ENCODE assay signal across 23 cellular contexts in the genomic region with DNA sequence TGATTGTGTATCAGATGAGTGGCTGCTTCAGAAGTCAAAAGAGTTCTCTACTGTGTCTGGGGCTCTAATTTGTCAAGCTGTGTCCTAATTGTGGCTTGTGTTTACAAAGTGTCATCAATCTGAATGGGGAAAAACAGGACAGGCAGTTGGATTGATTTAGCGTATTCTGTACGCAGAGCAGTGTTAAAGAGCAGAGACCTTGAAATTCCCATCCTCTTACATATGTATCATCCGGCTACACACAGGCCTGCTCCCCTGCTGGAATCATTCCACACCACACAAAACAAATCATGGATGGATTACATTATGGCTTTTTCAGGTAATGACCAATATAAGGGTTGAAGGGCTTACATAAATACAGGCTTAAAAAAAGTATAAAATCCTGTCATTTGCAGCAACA.
DNase-seq lines count a peak whose midpoint lies in the region; ATAC-seq, FAIRE-seq and TF ChIP-seq lines count a peak whose summit lies in the region.
"Had no signal": no experiment of that assay in that cellular context is flagged by ENCODE, and none has a peak within 500 bp of the region (broad histone marks: within the 10 kb centered on the region; RNA-seq: fewer than 3 reads in every experiment).

No MANE protein-coding gene starts in this region.

- peak overlapping the region; percentile 53 for H3K4me2 ChIP-seq in IMR-90 (ENCODE audit: low read depth, low read length)
- no peak overlapping the region for H3K4me2 ChIP-seq in H1 (ENCODE audit: insufficient read depth in 1 of 2, low read depth in 2 of 2, low read length in 2 of 2)

- H3K36me3 ChIP-seq in IMR-90 (ENCODE audit: control insufficient read depth, insufficient read depth, low read length): no peaks in the 10 kb centered on the region
- H3K36me3 ChIP-seq in H1 (ENCODE audit: control insufficient read depth in 2 of 4, insufficient read depth in 4 of 4, low read length in 3 of 4): no peaks in the 10 kb centered on the region
- H3K36me3 ChIP-seq: suprapubic skin had no signal

- TF ChIP-seq POLR2A in IMR-90 (IDR thresholded peaks at IDR 0.05; ENCODE audit: low read depth, low read length): no peak
- no peak for TF ChIP-seq POLR2A in H1 (IDR thresholded peaks at IDR 0.05; ENCODE audit: control extremely low read depth in 1 of 2, low read depth in 2 of 2, low read length in 2 of 2)

- POLR2A ChIA-PET in IMR-90 (lab: Charles Lee; ENCODE audit: unreplicated experiment): no interaction called here
- POLR2A ChIA-PET in H1 (lab: Charles Lee; ENCODE audit: partially characterized antibody): no interaction called here

- FAIRE-seq in H1 (lab: Jason Lieb, UNC): no peak

- ATAC-seq in IMR-90 (ENCODE audit: low read depth) (peak; percentile 50), HG02798 (IDR thresholded peaks at IDR 0.05; ENCODE audit: poor library complexity, unreplicated experiment) (no peak)
- ATAC-seq: activated T-cell treated with anti-CD3 and anti-CD28 coated beads, Interleukin-2, amount 50 U/mL, for 4 hours; body of pancreas; esophagus mucosa had no signal

- no peaks in the 10 kb centered on the region for H3K27me3 Mint-ChIP-seq in nephron progenitor cell (ENCODE audit: low read depth, poor library complexity)
- H3K27me3 Mint-ChIP-seq: activated B cell treated with CpG ODN at 0.5 μM for 24 hours; activated CD4-positive, alpha-beta memory T cell treated with anti-CD3 and anti-CD28 coated beads, Interleukin-2, amount 10 ng/mL, durations not matched to agents 7 days and 5 days had no signal

- H3K27ac ChIP-seq in IMR-90 (ENCODE audit: insufficient read depth, low read length): no peak overlapping the region
- H3K27ac ChIP-seq in H1 (ENCODE audit: low read depth, low read length): no peak overlapping the region
- H3K27ac ChIP-seq: body of pancreas, suprapubic skin had no signal

- TF ChIP-seq RAD21 in IMR-90 (IDR thresholded peaks at IDR 0.05; ENCODE audit: low read length) (no peak), H1 (IDR thresholded peaks at IDR 0.05 in 1 of 2, conservative IDR thresholded peaks at IDR 0.05 in 1 of 2; ENCODE audit: low read depth in 2 of 2, low read length in 2 of 2) (no peak)

- H3K27me3 ChIP-seq in IMR-90 (ENCODE audit: control insufficient read depth, insufficient read depth, low read length) (no peaks in the 10 kb centered on the region), H1 (replicated peaks in 1 of 4; ENCODE audit: control insufficient read depth in 3 of 4, extremely low read depth in 1 of 4, insufficient read depth in 3 of 4, low read length in 3 of 4) (no peaks in the 10 kb centered on the region)
- H3K27me3 ChIP-seq: body of pancreas, dorsolateral prefrontal cortex, suprapubic skin had no signal

- H3K9me1 ChIP-seq in IMR-90 (ENCODE audit: insufficient read depth, low read length): peaks cover 6% of the 10 kb centered on the region

- H2BK12ac ChIP-seq in H1 (ENCODE audit: low read depth, low read length): no peak overlapping the region

- H4K8ac ChIP-seq in IMR-90 (ENCODE audit: low read depth in 2 of 2, low read length in 2 of 2) (no peak overlapping the region), H1 (ENCODE audit: extremely low read depth, insufficient read depth, low read length) (no peak overlapping the region)

- H3K79me2 ChIP-seq in H1 (ENCODE audit: control insufficient read depth in 1 of 2, insufficient read depth in 2 of 2, low read length in 2 of 2): no peaks in the 10 kb centered on the region

- no peak for TF ChIP-seq EP300 in H1 (IDR thresholded peaks at IDR 0.05; ENCODE audit: borderline replicate concordance in 1 of 2, low read depth in 2 of 2, low read length in 2 of 2)

- H3K18ac ChIP-seq in IMR-90 (ENCODE audit: low read depth, low read length) (no peak overlapping the region), H1 (ENCODE audit: extremely low read depth, low read length) (no peak overlapping the region)

- no peak overlapping the region for H3K23ac ChIP-seq in IMR-90 (ENCODE audit: low read depth, low read length)
- no peak overlapping the region for H3K23ac ChIP-seq in H1 (ENCODE audit: insufficient read length)

- BruUV-seq in IMR-90 (replicated peaks; lab: Mats Ljungman, UMichigan): no TSS peak

- H3K36me3 Mint-ChIP-seq in nephron progenitor cell (ENCODE audit: low read depth): peaks cover 10% of the 10 kb centered on the region

- CTCF ChIA-PET in IMR-90 (lab: Yijun Ruan, JAX) (no interaction called here), H1 (lab: Charles Lee; ENCODE audit: partially characterized antibody) (no interaction called here)

- H4K5ac ChIP-seq in IMR-90 (ENCODE audit: low read depth, low read length) (no peak overlapping the region), H1 (ENCODE audit: insufficient read length, low read depth, low read length) (no peak overlapping the region)

- H2BK5ac ChIP-seq in IMR-90 (ENCODE audit: low read depth, low read length, poor library complexity, severe bottlenecking) (no peak overlapping the region), H1 (ENCODE audit: low read depth, low read length) (no peak overlapping the region)

- H3K4me1 ChIP-seq in IMR-90 (ENCODE audit: control insufficient read depth, insufficient read depth, low read length) (peaks cover 9% of the 10 kb centered on the region), H1 (replicated peaks in 1 of 4; ENCODE audit: control insufficient read depth in 3 of 4, insufficient read depth in 4 of 4, low read length in 3 of 4) (no peaks in the 10 kb centered on the region)
- H3K4me1 ChIP-seq: body of pancreas, suprapubic skin had no signal

- H3K4me3 ChIP-seq in IMR-90 (ENCODE audit: insufficient read depth, low read depth, low read length) (no peak overlapping the region), H1 (ENCODE audit: extremely low read depth in 1 of 4, insufficient read depth in 2 of 4, low read depth in 3 of 4, low read length in 4 of 4) (no peak overlapping the region)
- H3K4me3 ChIP-seq: body of pancreas, dorsolateral prefrontal cortex, suprapubic skin had no signal

- H3K9me3 ChIP-seq in IMR-90 (ENCODE audit: control insufficient read depth, insufficient read depth, low read length): no peaks in the 10 kb centered on the region
- no peaks in the 10 kb centered on the region for H3K9me3 ChIP-seq in H1 (ENCODE audit: insufficient read depth in 2 of 2, low read depth in 1 of 2, low read length in 1 of 2)
- H3K9me3 ChIP-seq: body of pancreas, suprapubic skin had no signal

- H2AFZ ChIP-seq in IMR-90 (replicated peaks; ENCODE audit: low read length, poor library complexity): no peak overlapping the region
- no peak overlapping the region for H2AFZ ChIP-seq in H1 (ENCODE audit: low read length)

- peaks cover 20% of the 10 kb centered on the region for H3K4me1 Mint-ChIP-seq in nephron progenitor cell
- H3K4me1 Mint-ChIP-seq: activated B cell treated with CpG ODN at 0.5 μM for 24 hours; activated CD4-positive, alpha-beta memory T cell treated with anti-CD3 and anti-CD28 coated beads, Interleukin-2, amount 10 ng/mL, durations not matched to agents 7 days and 5 days had no signal

- WGBS in IMR-90 (ENCODE audit: extremely low coverage in 2 of 2, insufficient read length in 1 of 2), 2 experiments: no CpG with 5 or more reads among the region's 3 CpGs
- 90% methylated on average over 3 of the region's 3 CpGs; no CpG with 5 or more reads in 1 of the 2 experiments for whole genome bisulfite sequencing in H1 (ENCODE audit: extremely low coverage in 1 of 2, insufficient coverage in 1 of 2, insufficient read length in 1 of 2, insufficient replicate concordance in 2 of 2, low coverage in 1 of 2, low lambda C conversion rate in 2 of 2, missing lambda C conversion rate in 1 of 2), 2 experiments

- H3K79me1 ChIP-seq in IMR-90 (ENCODE audit: low read depth in 1 of 2, low read length in 2 of 2): peaks cover 8 to 30% of the 10 kb centered on the region in 2 experiments; a peak in 2 of 4 replicates
- H3K79me1 ChIP-seq in H1 (ENCODE audit: low read depth, low read length): no peaks in the 10 kb centered on the region

- H3K4ac ChIP-seq in IMR-90 (ENCODE audit: low read depth, low read length) (no peak overlapping the region), H1 (replicated peaks; ENCODE audit: insufficient read length, low read depth, low read length) (no peak overlapping the region)

- in situ Hi-C loops in IMR-90 (cut with MboI; ENCODE audit: low sequenced_read_pairs): no loop called here

- TF ChIP-seq CTCF in IMR-90 (conservative IDR thresholded peaks at IDR 0.05; ENCODE audit: low read depth, low read length) (no peak), H1 (IDR thresholded peaks at IDR 0.05; ENCODE audit: control extremely low read depth in 1 of 3, insufficient read depth in 1 of 3, low read depth in 1 of 3, low read length in 3 of 3) (no peak), nephron progenitor cell (IDR thresholded peaks at IDR 0.05) (no peak)

- intact Hi-C loops in IMR-90 (cut with micrococcal nuclease): no loop called here

- H3K4me3 Mint-ChIP-seq in nephron progenitor cell: no peak overlapping the region
- H3K4me3 Mint-ChIP-seq: activated B cell treated with CpG ODN at 0.5 μM for 24 hours; activated CD4-positive, alpha-beta memory T cell treated with anti-CD3 and anti-CD28 coated beads, Interleukin-2, amount 10 ng/mL, durations not matched to agents 7 days and 5 days; activated T-cell treated with anti-CD3 and anti-CD28 coated beads, Interleukin-2, amount 50 U/mL, for 4 hours; HFFc6; T-helper 2 cell treated with Interferon-gamma antibody and Interleukin-4, amounts not matched to agents 5 μg/mL and 100 μg/mL, for 36 hours had no signal

- H4K91ac ChIP-seq in IMR-90 (ENCODE audit: insufficient read depth, low read depth, low read length) (no peak overlapping the region), H1 (replicated peaks; ENCODE audit: insufficient read length, low read length) (no peak overlapping the region)

- no peaks in the 10 kb centered on the region for H3K23me2 ChIP-seq in H1 (ENCODE audit: low read depth, low read length)

- DNase-seq in IMR-90: peak; percentile 78
- peak; percentile 91 for DNase-seq in NCI-H748 (lab: John Stamatoyannopoulos, UW; ENCODE audit: unreplicated experiment)
- no peak for DNase-seq in H1 (ENCODE audit: low read depth in 1 of 2, low spot score in 2 of 2)
- DNase-seq in nephron progenitor cell: no peak
- DNase-seq in NCI-H82 (lab: John Stamatoyannopoulos, UW): no peak
- DNase-seq in OCI-M2 (lab: John Stamatoyannopoulos, UW; ENCODE audit: unreplicated experiment): no peak
- DNase-seq: activated B cell treated with CpG ODN at 0.5 μM for 24 hours; activated CD4-positive, alpha-beta memory T cell treated with anti-CD3 and anti-CD28 coated beads, Interleukin-2, amount 10 ng/mL, durations not matched to agents 7 days and 5 days; activated naive CD4-positive, alpha-beta T cell treated with anti-CD3 and anti-CD28 coated beads, Interleukin-2, amount 50 U/mL, for 16 hours; activated T-cell treated with anti-CD3 and anti-CD28 coated beads, Interleukin-2, amount 50 U/mL, for 4 hours; body of pancreas; DMS 273 treated with DMSO at 0.1 percent for 48 hours; dorsolateral prefrontal cortex; HFFc6; Karpas-422; mammary epithelial cell; NCI-H1105 treated with DMSO at 0.1 percent for 48 hours; NCI-H226; SHP77 treated with DMSO at 0.1 percent for 48 hours had no signal

- H2BK20ac ChIP-seq in IMR-90 (ENCODE audit: low read depth, low read length) (no peak overlapping the region), H1 (ENCODE audit: low read length) (no peak overlapping the region)

- H2AK5ac ChIP-seq in IMR-90 (ENCODE audit: low read depth, low read length) (no peak overlapping the region), H1 (ENCODE audit: low read depth, low read length) (no peak overlapping the region)

- no peak overlapping the region for H3K56ac ChIP-seq in IMR-90 (ENCODE audit: extremely low read depth, insufficient read depth, low read length)
- H3K56ac ChIP-seq in H1 (replicated peaks; ENCODE audit: insufficient read length, low read depth, low read length): peak overlapping the region; percentile 17

- no peak overlapping the region for H2AK9ac ChIP-seq in IMR-90 (replicated peaks; ENCODE audit: low read depth, low read length, poor library complexity)

- H3K14ac ChIP-seq in IMR-90 (replicated peaks; ENCODE audit: low read depth, low read length) (no peak overlapping the region), H1 (ENCODE audit: insufficient read length) (no peak overlapping the region)

- no peak overlapping the region for H2BK120ac ChIP-seq in IMR-90 (ENCODE audit: low read depth, low read length)
- H2BK120ac ChIP-seq in H1 (replicated peaks; ENCODE audit: low read depth, low read length): no peak overlapping the region

- H3K9ac ChIP-seq in IMR-90 (ENCODE audit: low read depth, low read length) (no peak overlapping the region), H1 (replicated peaks in 1 of 4; ENCODE audit: extremely low read depth in 1 of 4, low read depth in 3 of 4, low read length in 3 of 4) (no peak overlapping the region)

- H3K27ac Mint-ChIP-seq in nephron progenitor cell: peak overlapping the region; percentile 78
- H3K27ac Mint-ChIP-seq: activated B cell treated with CpG ODN at 0.5 μM for 24 hours; activated CD4-positive, alpha-beta memory T cell treated with anti-CD3 and anti-CD28 coated beads, Interleukin-2, amount 10 ng/mL, durations not matched to agents 7 days and 5 days; HFFc6; T-helper 2 cell treated with Interferon-gamma antibody and Interleukin-4, amounts not matched to agents 5 μg/mL and 100 μg/mL, for 36 hours had no signal

- dilution Hi-C loops in IMR-90 (cut with HindIII; ENCODE audit: low sequenced_read_pairs, unreplicated experiment): no loop called here

- no peaks in the 10 kb centered on the region for H3K9me3 Mint-ChIP-seq in nephron progenitor cell
- H3K9me3 Mint-ChIP-seq: activated B cell treated with CpG ODN at 0.5 μM for 24 hours; activated CD4-positive, alpha-beta memory T cell treated with anti-CD3 and anti-CD28 coated beads, Interleukin-2, amount 10 ng/mL, durations not matched to agents 7 days and 5 days; activated T-cell treated with anti-CD3 and anti-CD28 coated beads, Interleukin-2, amount 50 U/mL, for 4 hours; HFFc6; T-helper 2 cell treated with Interferon-gamma antibody and Interleukin-4, amounts not matched to agents 5 μg/mL and 100 μg/mL, for 36 hours had no signal

- H2BK15ac ChIP-seq in IMR-90 (ENCODE audit: low read depth, low read length) (no peak overlapping the region), H1 (ENCODE audit: low read length) (no peak overlapping the region)

- H4K20me1 ChIP-seq in IMR-90 (ENCODE audit: insufficient read depth, low read length) (peaks cover 3% of the 10 kb centered on the region; the same call in 1 of the 2 replicates), H1 (replicated peaks in 1 of 2; ENCODE audit: control insufficient read depth in 1 of 2, insufficient read depth in 2 of 2, low read length in 2 of 2) (peaks cover 0 to 1% of the 10 kb centered on the region in 2 experiments)

Comparison
In these comparisons a context has a peak if more than half of its experiments do, and no peak if none do; other contexts are left out.
1. DNase-seq: peak in IMR-90 (single experiment) and NCI-H748 (single experiment); none in H1 (0 of 2), nephron progenitor cell (single experiment), NCI-H82 (single experiment) and OCI-M2 (single experiment).